In the genomic region with DNA sequence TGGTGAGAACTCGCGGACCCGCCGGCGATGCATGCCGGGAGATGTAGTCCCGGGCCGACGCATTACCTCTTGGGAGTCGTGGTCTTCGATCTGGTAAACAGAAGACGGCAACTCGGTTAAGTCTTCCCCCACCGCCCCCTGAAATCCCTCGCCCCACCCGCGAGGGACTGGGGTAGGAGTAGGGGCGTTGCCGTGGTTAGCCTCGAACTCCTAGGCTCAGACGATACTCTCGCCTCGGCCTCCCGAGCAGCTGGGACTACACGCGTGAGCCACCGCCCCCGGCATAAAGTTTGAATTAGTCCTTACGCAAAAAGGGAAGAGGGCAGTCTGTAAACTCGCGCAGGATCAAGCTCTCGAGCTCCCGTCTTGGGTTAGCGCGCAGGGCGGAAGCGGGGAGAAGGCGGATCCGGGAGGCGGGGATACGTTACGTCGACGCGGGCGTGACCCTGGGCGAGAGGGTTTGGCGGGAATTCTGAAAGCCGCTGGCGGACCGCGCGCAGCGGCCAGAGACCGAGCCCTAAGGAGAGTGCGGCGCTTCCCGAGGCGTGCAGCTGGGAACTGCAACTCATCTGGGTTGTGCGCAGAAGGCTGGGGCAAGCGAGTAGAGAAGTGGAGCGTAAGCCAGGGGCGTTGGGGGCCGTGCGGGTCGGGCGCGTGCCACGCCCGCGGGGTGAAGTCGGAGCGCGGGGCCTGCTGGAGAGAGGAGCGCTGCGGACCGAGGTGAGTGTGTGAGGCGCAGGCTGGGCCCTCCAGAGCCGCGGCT, we compare ENCODE assay signal across 1 cellular context.
A peak's percentile ranks its signal among the peaks of the same experiment; 100 is the strongest.
TF ChIP-seq lines count a peak whose summit lies in the region.

Gene RAD51, plus strand, starts transcription at position 469 of the 763 bp plus-strand sequence. CDS start 3,585 bp downstream, outside the sequence.

TF ChIP-seq in K562, 482 proteins besides CTCF, POLR2A, EP300 and RAD21 (continued from another document and continues in another):
- TF ChIP-seq, protein P1, sequence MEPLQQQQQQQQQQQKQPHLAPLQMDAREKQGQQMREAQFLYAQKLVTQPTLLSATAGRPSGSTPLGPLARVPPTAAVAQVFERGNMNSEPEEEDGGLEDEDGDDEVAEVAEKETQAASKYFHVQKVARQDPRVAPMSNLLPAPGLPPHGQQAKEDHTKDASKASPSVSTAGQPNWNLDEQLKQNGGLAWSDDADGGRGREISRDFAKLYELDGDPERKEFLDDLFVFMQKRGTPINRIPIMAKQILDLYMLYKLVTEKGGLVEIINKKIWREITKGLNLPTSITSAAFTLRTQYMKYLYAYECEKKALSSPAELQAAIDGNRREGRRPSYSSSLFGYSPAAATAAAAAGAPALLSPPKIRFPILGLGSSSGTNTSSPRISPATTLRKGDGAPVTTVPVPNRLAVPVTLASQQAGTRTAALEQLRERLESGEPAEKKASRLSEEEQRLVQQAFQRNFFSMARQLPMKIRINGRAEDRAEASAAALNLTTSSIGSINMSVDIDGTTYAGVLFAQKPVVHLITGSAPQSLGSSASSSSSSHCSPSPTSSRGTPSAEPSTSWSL (CRISPR knock-in tag; IDR thresholded peaks at IDR 0.05; ENCODE audit: borderline replicate concordance) = peak; percentile 26; the same call in 1 of the 2 replicates
- TF ChIP-seq TCF3 (CRISPR knock-in tag; IDR thresholded peaks at IDR 0.05) = 0 out of 2 replicates have a peak, but pooled peaks have one; percentile 1
- peak; percentile 93 for TF ChIP-seq SPI1 (IDR thresholded peaks at IDR 0.05; ENCODE audit: borderline replicate concordance, low read depth, low read length)
- TF ChIP-seq KDM1A (IDR thresholded peaks at IDR 0.05) = no peak
- TF ChIP-seq RBFOX2 (IDR thresholded peaks at IDR 0.05; ENCODE audit: low read depth, low read length) = peak; percentile 98
- TF ChIP-seq PATZ1 (CRISPR knock-in tag; IDR thresholded peaks at IDR 0.05; ENCODE audit: borderline replicate concordance) = no peak
- TF ChIP-seq PHB2 (IDR thresholded peaks at IDR 0.05; ENCODE audit: low read depth) = no peak
- TF ChIP-seq ZNF347 (CRISPR knock-in tag; IDR thresholded peaks at IDR 0.05; ENCODE audit: low read depth) = no peak
- TF ChIP-seq TEAD2 (tag; IDR thresholded peaks at IDR 0.05) = no peak
- peak; percentile 85 for TF ChIP-seq GABPB1 (CRISPR knock-in tag; IDR thresholded peaks at IDR 0.05)
- TF ChIP-seq HDAC6 (IDR thresholded peaks at IDR 0.05; ENCODE audit: low read depth, low read length) = 0 out of 2 replicates have a peak, but pooled peaks have one; percentile 60
- TF ChIP-seq, protein P2, sequence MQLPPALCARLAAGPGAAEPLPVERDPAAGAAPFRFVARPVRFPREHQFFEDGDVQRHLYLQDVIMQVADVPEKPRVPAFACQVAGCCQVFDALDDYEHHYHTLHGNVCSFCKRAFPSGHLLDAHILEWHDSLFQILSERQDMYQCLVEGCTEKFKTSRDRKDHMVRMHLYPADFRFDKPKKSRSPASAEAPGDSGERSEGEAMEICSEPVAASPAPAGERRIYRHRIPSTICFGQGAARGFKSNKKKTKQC (CRISPR knock-in tag; IDR thresholded peaks at IDR 0.05) = peak; percentile 72; the same call in 1 of the 2 replicates
- TF ChIP-seq CHAMP1 (IDR thresholded peaks at IDR 0.05) = no peak
- no peak; a peak in 1 of 4 replicates for TF ChIP-seq MLLT1 (IDR thresholded peaks at IDR 0.05)
- TF ChIP-seq ELF1 (tag; IDR thresholded peaks at IDR 0.05) = peak; percentile 90
- TF ChIP-seq PKNOX1 (IDR thresholded peaks at IDR 0.05) = 0 out of 2 replicates have a peak, but pooled peaks have one; percentile 3
- no peak for TF ChIP-seq CC2D1A (IDR thresholded peaks at IDR 0.05)
- TF ChIP-seq TAF7 (tag; IDR thresholded peaks at IDR 0.05) = peak; percentile 53; the same call in 1 of the 2 replicates
- TF ChIP-seq CCNT2 (IDR thresholded peaks at IDR 0.05; ENCODE audit: borderline replicate concordance, extremely low read depth, insufficient read length, low read depth, low read length) = peak; percentile 17
- TF ChIP-seq FIP1L1 (IDR thresholded peaks at IDR 0.05; ENCODE audit: low read depth, low read length, poor library complexity, severe bottlenecking) = peak; percentile 70
- peak; percentile 50 for TF ChIP-seq TBP (optimal IDR thresholded peaks at IDR 0.05; ENCODE audit: low read depth, low read length)
- TF ChIP-seq ETS2 (tag; IDR thresholded peaks at IDR 0.05; ENCODE audit: borderline replicate concordance, poor library complexity, severe bottlenecking) = no peak
- TF ChIP-seq CHCHD3 (CRISPR knock-in tag; IDR thresholded peaks at IDR 0.05) = no peak
- TF ChIP-seq SP2 (IDR thresholded peaks at IDR 0.05; ENCODE audit: extremely low read depth, low read depth, low read length, poor library complexity, severe bottlenecking) = no peak
- TF ChIP-seq, protein P3, sequence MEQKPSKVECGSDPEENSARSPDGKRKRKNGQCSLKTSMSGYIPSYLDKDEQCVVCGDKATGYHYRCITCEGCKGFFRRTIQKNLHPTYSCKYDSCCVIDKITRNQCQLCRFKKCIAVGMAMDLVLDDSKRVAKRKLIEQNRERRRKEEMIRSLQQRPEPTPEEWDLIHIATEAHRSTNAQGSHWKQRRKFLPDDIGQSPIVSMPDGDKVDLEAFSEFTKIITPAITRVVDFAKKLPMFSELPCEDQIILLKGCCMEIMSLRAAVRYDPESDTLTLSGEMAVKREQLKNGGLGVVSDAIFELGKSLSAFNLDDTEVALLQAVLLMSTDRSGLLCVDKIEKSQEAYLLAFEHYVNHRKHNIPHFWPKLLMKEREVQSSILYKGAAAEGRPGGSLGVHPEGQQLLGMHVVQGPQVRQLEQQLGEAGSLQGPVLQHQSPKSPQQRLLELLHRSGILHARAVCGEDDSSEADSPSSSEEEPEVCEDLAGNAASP (IDR thresholded peaks at IDR 0.05) = no peak
- no peak for TF ChIP-seq ELK1 (CRISPR knock-in tag; IDR thresholded peaks at IDR 0.05)
- TF ChIP-seq, protein P4, sequence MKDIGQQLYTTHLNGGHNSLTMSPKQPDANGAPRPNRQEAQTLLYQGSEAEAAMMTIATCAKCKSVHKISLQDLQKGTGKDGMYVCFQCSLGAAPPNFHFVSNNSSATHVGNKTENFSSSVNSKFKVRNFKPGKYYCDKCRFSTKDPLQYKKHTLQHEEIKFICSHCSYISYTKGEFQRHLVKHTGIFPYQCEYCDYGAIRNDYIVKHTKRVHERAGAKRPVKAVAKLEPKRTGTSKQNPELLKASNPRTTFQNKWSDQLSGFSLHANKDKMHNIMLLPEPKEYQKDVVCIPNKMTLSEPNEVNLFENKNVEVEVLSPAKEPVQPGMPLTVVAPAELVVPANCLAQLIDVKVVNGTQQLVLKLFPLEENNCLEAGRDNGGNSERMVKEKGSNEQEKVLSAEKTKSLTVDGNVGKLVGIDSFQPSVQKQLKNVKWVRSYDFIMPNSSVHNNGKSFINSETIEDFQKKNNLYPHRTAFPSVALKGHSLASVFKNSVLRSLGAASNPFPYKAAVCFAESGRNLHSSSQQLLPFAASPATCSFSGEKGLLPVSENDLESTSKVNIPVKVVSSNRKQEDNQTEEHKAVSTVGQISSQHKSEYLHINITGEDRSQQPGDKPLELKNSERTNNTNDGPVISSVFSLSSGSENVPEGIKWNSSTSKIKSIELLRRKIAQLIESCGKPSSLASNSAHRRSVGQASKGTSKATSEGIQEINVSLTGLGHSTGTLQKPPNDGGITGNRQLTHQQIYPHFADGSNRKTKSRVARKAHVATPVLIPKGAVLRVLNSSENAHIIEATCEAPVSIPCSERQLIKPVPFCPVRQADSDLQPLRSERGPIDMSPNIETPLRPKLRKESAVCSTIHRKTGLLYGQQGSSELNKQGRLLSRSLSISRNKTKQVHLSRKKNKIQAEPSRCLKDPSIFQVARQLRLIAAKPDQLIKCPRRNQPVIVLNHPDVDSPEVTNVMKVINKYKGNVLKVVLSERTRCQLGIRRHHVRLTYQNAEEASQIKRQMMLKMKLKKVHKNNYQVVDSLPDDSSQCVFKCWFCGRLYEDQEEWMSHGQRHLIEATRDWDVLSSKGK (CRISPR knock-in tag; IDR thresholded peaks at IDR 0.05) = no peak
- TF ChIP-seq HMGN3 (IDR thresholded peaks at IDR 0.05; ENCODE audit: borderline replicate concordance, extremely low read depth, insufficient read length, low read depth, low read length) = peak; percentile 52
- TF ChIP-seq HIVEP1 (CRISPR knock-in tag; IDR thresholded peaks at IDR 0.05) = no peak
- TF ChIP-seq, protein P5, sequence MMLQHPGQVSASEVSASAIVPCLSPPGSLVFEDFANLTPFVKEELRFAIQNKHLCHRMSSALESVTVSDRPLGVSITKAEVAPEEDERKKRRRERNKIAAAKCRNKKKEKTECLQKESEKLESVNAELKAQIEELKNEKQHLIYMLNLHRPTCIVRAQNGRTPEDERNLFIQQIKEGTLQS (IDR thresholded peaks at IDR 0.05) = no peak
- TF ChIP-seq, protein P5 (CRISPR knock-in tag; conservative IDR thresholded peaks at IDR 0.05) = no peak; the same call in 1 of the 2 replicates
- no peak for TF ChIP-seq NFIX (CRISPR knock-in tag; IDR thresholded peaks at IDR 0.05; ENCODE audit: low read depth)
- TF ChIP-seq POLR2G (IDR thresholded peaks at IDR 0.05; ENCODE audit: low read depth, low read length) = peak; percentile 97
- no peak for TF ChIP-seq ZBED1 (IDR thresholded peaks at IDR 0.05)
- no peak for TF ChIP-seq XRCC4 (IDR thresholded peaks at IDR 0.05; ENCODE audit: extremely low read depth, insufficient read depth, insufficient read length)
- no peak for TF ChIP-seq ZNF217 (CRISPR knock-in tag; IDR thresholded peaks at IDR 0.05)
- no peak for TF ChIP-seq ZNF695 (CRISPR knock-in tag; IDR thresholded peaks at IDR 0.05)
- TF ChIP-seq ZNF143 (CRISPR knock-in tag; IDR thresholded peaks at IDR 0.05) = peak; percentile 92
- no peak for TF ChIP-seq PPARD (CRISPR knock-in tag; IDR thresholded peaks at IDR 0.05)
- TF ChIP-seq TARDBP (IDR thresholded peaks at IDR 0.05) = no peak
- TF ChIP-seq SUPT5H (IDR thresholded peaks at IDR 0.05) = peak; percentile 93
- TF ChIP-seq KAT8 (IDR thresholded peaks at IDR 0.05; ENCODE audit: low read depth) = no peak
- TF ChIP-seq OTX1 (CRISPR knock-in tag; IDR thresholded peaks at IDR 0.05) = no peak
- no peak for TF ChIP-seq TCF15 (CRISPR knock-in tag; IDR thresholded peaks at IDR 0.05)
